In genomic region chr16:81650982-81651562, GRCh38 we compare ENCODE assay signal across 8 cellular contexts.
DNase-seq lines count a peak whose midpoint lies in the region; ATAC-seq, FAIRE-seq and TF ChIP-seq lines count a peak whose summit lies in the region.

No MANE protein-coding gene starts in this region.

- TF ChIP-seq POLR2A in body of pancreas (IDR thresholded peaks at IDR 0.05) = peak in 1 of 3 donors; percentile 10
- TF ChIP-seq POLR2A in spleen (IDR thresholded peaks at IDR 0.05) = no peak

- H3K4me3 ChIP-seq in body of pancreas (no peak overlapping the region), kidney (ENCODE audit: low read length in 2 of 2) (peak overlapping the region in 1 of 2 donors; percentile 13), spleen (peak overlapping the region in 1 of 8 donors; percentile 31)

- intact Hi-C loops in body of pancreas (cut with DNase I) = no loop called here
- intact Hi-C loops in kidney (cut with DNase I) = no loop called here
- intact Hi-C loops in spleen (cut with DNase I; ENCODE audit: low total_unique reads) = no loop called here

- 87 to 90% methylated on average over 2 to 16 of the region's 16 CpGs for WGBS in body of pancreas, 2 donors
- 69 to 94% (median 87%) methylated on average over 12 to 16 of the region's 16 CpGs for WGBS in spleen, 5 donors

- POLR2A ChIA-PET in GM10248 (lab: Yijun Ruan, JAX) = no interaction called here

- H3K36me3 ChIP-seq in body of pancreas (replicated peaks in 1 of 2; ENCODE audit: insufficient read depth in 1 of 2, low read depth in 2 of 2) (no peaks in the 10 kb centered on the region), kidney (ENCODE audit: control insufficient read depth in 1 of 2, insufficient read depth in 2 of 2, low read length in 2 of 2) (peaks cover 0 to 4% of the 10 kb centered on the region in 2 donors), spleen (peaks cover 0 to 67% (median 25%) of the 10 kb centered on the region in 6 donors)

- H3K4me1 ChIP-seq in body of pancreas = peaks cover 9% of the 10 kb centered on the region
- H3K4me1 ChIP-seq in kidney (ENCODE audit: control insufficient read depth in 1 of 2, insufficient read depth in 1 of 2, low read depth in 1 of 2, low read length in 2 of 2) = peaks cover 17 to 25% of the 10 kb centered on the region in 2 donors
- H3K4me1 ChIP-seq in spleen = peaks cover 0 to 64% (median 20%) of the 10 kb centered on the region in 6 donors

- H3K9me3 ChIP-seq in body of pancreas (no peaks in the 10 kb centered on the region), kidney (ENCODE audit: control insufficient read depth in 1 of 2, low read length in 2 of 2) (no peaks in the 10 kb centered on the region), spleen (no peaks in the 10 kb centered on the region)

- DNase-seq in NCI-H1436 (lab: John Stamatoyannopoulos, UW) (peak; percentile 94), body of pancreas (peak; percentile 28 to 57 (median 40)), kidney (peak; percentile 95), spleen (no peak), GM03348 (ENCODE audit: low spot score) (no peak), GM10248 (ENCODE audit: extremely low spot score) (no peak), NCI-H226 (no peak), hippocampal formation (lab: John Stamatoyannopoulos, UW) (no peak)

- no peak for FAIRE-seq in kidney (lab: Jason Lieb, UNC)

- CTCF ChIA-PET in GM10248 (lab: Yijun Ruan, JAX) = no interaction called here

- ATAC-seq in body of pancreas = peak; percentile 33

- TF ChIP-seq CTCF in body of pancreas (IDR thresholded peaks at IDR 0.05) (no peak), kidney (IDR thresholded peaks at IDR 0.05; ENCODE audit: borderline replicate concordance, extremely low read depth, insufficient read depth) (no peak), spleen (IDR thresholded peaks at IDR 0.05 in 8 of 11, conservative IDR thresholded peaks at IDR 0.05 in 3 of 11) (no peak), GM10248 (IDR thresholded peaks at IDR 0.05; ENCODE audit: control extremely low read depth, extremely low read depth, low read depth, missing control alignments) (no peak)

- H3K27ac ChIP-seq in body of pancreas = peak overlapping the region in 2 of 4 donors; percentile 5 to 6
- H3K27ac ChIP-seq in kidney (ENCODE audit: low read depth in 2 of 2, low read length in 2 of 2) = peak overlapping the region; percentile 77 to 80
- peak overlapping the region in 7 of 8 donors; percentile 9 to 79 (median 70) for H3K27ac ChIP-seq in spleen

- peak overlapping the region in 1 of 2 donors; percentile 66 for H3K9ac ChIP-seq in kidney (ENCODE audit: low read length in 2 of 2)

- H3K27me3 ChIP-seq in body of pancreas = no peaks in the 10 kb centered on the region
- H3K27me3 ChIP-seq in spleen (replicated peaks in 1 of 7) = no peaks in the 10 kb centered on the region

Comparison
In these comparisons a context has a peak if more than half of its experiments do, and no peak if none do; other contexts are left out.
1. DNase-seq: peak in NCI-H1436 (single experiment), body of pancreas (4 of 4) and kidney (single experiment); none in spleen (single experiment), GM03348 (single experiment), GM10248 (single experiment), NCI-H226 (single experiment) and hippocampal formation (0 of 2).